20 cellular contexts compared by ENCODE assay signal in the genomic region with DNA sequence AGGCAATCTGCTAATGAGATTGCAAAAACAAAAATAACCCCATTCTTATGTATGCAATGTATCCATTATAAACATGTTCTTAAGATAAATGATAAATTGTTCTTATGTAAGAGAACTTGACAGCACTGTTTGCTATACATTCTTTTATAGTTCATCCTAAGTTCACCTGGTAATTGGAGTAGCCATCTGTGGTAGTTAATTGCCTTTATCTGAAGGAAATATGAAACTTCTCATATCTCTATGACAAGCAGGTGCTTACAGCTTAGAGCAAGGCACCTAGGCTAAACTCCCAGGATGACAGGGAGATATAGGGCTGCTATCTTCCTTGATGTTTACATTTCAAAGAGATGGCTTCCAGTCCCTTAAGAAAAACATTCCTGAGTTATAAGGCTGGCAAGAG.
"Had no signal": no experiment of that assay in that cellular context is flagged by ENCODE, and none has a peak within 500 bp of the region (broad histone marks: within the 10 kb centered on the region; RNA-seq: fewer than 3 reads in every experiment).

No MANE protein-coding gene starts in this region.

- H3K4me1 Mint-ChIP-seq: brain; central memory CD8-positive, alpha-beta T cell; memory B cell had no signal

- ATAC-seq: activated naive CD4-positive, alpha-beta T cell treated with anti-CD3 and anti-CD28 coated beads, Interleukin-2, amount 50 U/mL, for 72 hours; activated T-cell treated with anti-CD3 and anti-CD28 coated beads, Interleukin-2, amount 50 U/mL, for 4 hours; left lobe of liver; natural killer cell treated with Interleukin-12 subunit alpha and Interleukin-12 subunit beta and Interleukin-15 and Interleukin-18, amount 100 ng/mL, for 72 hours; psoas muscle; sciatic nerve; stimulated activated naive CD8-positive, alpha-beta T cell treated with anti-CD3 and anti-CD28 coated beads, Interleukin-15, Interleukin-2, amounts not matched to agents 100 U/mL and 50 U/mL, for 24 hours had no signal

- H3K27ac Mint-ChIP-seq: activated CD4-positive, alpha-beta memory T cell treated with anti-CD3 and anti-CD28 coated beads for 36 hours; activated naive CD4-positive, alpha-beta T cell treated with anti-CD3 and anti-CD28 coated beads, Interleukin-2, amount 50 U/mL, for 72 hours; brain; memory B cell; natural killer cell treated with Interleukin-12 subunit alpha and Interleukin-12 subunit beta and Interleukin-15 and Interleukin-18, amount 100 ng/mL, for 72 hours had no signal

- H3K36me3 Mint-ChIP-seq: brain had no signal

- DNase-seq: activated CD4-positive, alpha-beta memory T cell treated with anti-CD3 and anti-CD28 coated beads for 36 hours; activated CD4-positive, CD25-positive, alpha-beta regulatory T cell treated with anti-CD3 and anti-CD28 coated beads, Interleukin-2, amount 50 U/mL, for 72 hours; activated effector memory CD4-positive, alpha-beta T cell treated with anti-CD3 and anti-CD28 coated beads, Interleukin-2, amount 50 U/mL, for 16 hours; activated T-cell treated with anti-CD3 and anti-CD28 coated beads, Interleukin-2, amount 50 U/mL, for 4 hours; amygdala; cortex of kidney; effector CD8-positive, alpha-beta T cell; foreskin melanocyte; head of caudate nucleus; psoas muscle; stimulated activated CD4-positive, alpha-beta T cell treated with anti-CD3 and anti-CD28 coated beads, Interleukin-2, amount 100 ng/mL, for 24 hours; stimulated activated naive CD8-positive, alpha-beta T cell treated with anti-CD3 and anti-CD28 coated beads, Interleukin-15, Interleukin-2, amounts not matched to agents 100 U/mL and 50 U/mL, for 24 hours; upper lobe of left lung had no signal

- H3K4me3 Mint-ChIP-seq: activated CD4-positive, alpha-beta memory T cell treated with anti-CD3 and anti-CD28 coated beads for 36 hours; activated T-cell treated with anti-CD3 and anti-CD28 coated beads, Interleukin-2, amount 50 U/mL, for 4 hours; brain; central memory CD8-positive, alpha-beta T cell; memory B cell; natural killer cell treated with Interleukin-12 subunit alpha and Interleukin-12 subunit beta and Interleukin-15 and Interleukin-18, amount 100 ng/mL, for 72 hours had no signal

- H3K9me3 Mint-ChIP-seq: central memory CD8-positive, alpha-beta T cell had no signal
